ENCODE assay signal across 16 cellular contexts in genomic region chr9:37251452-37251851, GRCh38.
A peak's percentile ranks its signal among the peaks of the same experiment; 100 is the strongest.
DNase-seq lines count a peak whose midpoint lies in the region; ATAC-seq, FAIRE-seq and TF ChIP-seq lines count a peak whose summit lies in the region.
"Had no signal": no experiment of that assay in that cellular context is flagged by ENCODE, and none has a peak within 500 bp of the region (broad histone marks: within the 10 kb centered on the region; RNA-seq: fewer than 3 reads in every experiment).

No MANE protein-coding gene starts in this region.

- WGBS in mesendoderm (ENCODE audit: extremely low coverage, insufficient coverage, low lambda C conversion rate), result no CpG with 5 or more reads among the region's 6 CpGs
- WGBS in aorta, 2 donors, result 77 to 84% methylated on average over 6 of the region's 6 CpGs

- peak; percentile 28 for FAIRE-seq in GM19239 (lab: Jason Lieb, UNC)
- FAIRE-seq: K562 had no signal

- no peak overlapping the region for H2BK5ac ChIP-seq in mesendoderm (ENCODE audit: low read length)

- H3K4me1 Mint-ChIP-seq in natural killer cell, result peaks cover 10 to 30% of the 10 kb centered on the region in 2 donors
- H3K4me1 Mint-ChIP-seq: activated CD4-positive, alpha-beta T cell treated with anti-CD3 and anti-CD28 coated beads, Interleukin-2, amount 10 ng/mL, durations not matched to agents 24 days and 14 days had no signal

- H3K36me3 ChIP-seq in mesendoderm (ENCODE audit: control insufficient read depth, insufficient read depth, low read length) (no peaks in the 10 kb centered on the region), aorta (ENCODE audit: control insufficient read depth in 1 of 2, insufficient read depth in 2 of 2, low read length in 1 of 2) (no peaks in the 10 kb centered on the region)
- H3K36me3 ChIP-seq: gastrocnemius medialis, thoracic aorta had no signal

- H3K4me3 Mint-ChIP-seq in natural killer cell, result no peak overlapping the region
- H3K4me3 Mint-ChIP-seq: activated CD4-positive, alpha-beta T cell treated with anti-CD3 and anti-CD28 coated beads, Interleukin-2, amount 10 ng/mL, durations not matched to agents 24 days and 14 days had no signal

- H2BK120ac ChIP-seq in mesendoderm (ENCODE audit: low read depth, low read length), result no peak overlapping the region

- H4K5ac ChIP-seq in mesendoderm (ENCODE audit: low read length), result no peak overlapping the region

- H3K9me3 Mint-ChIP-seq in natural killer cell, result no peaks in the 10 kb centered on the region

- intact Hi-C loops in natural killer cell (cut with micrococcal nuclease) (no loop called here), aorta (cut with DNase I) (no loop called here)

- no peaks in the 10 kb centered on the region for H3K79me2 ChIP-seq in mesendoderm (ENCODE audit: control insufficient read depth, insufficient read depth, low read length)

- no peak overlapping the region for H3K4me2 ChIP-seq in mesendoderm (ENCODE audit: low read length)

- peak overlapping the region; percentile 68 for H3K18ac ChIP-seq in mesendoderm (ENCODE audit: low read length)

- DNase-seq in GM19239 (ENCODE audit: insufficient read length, low spot score) (no peak), NCI-H2227 treated with DMSO at 0.1 percent for 48 hours (lab: John Stamatoyannopoulos, UW) (peak; percentile 7), mesendoderm (peak; percentile 78), NCI-H226 (no peak), natural killer cell (no peak), aorta (no peak)
- DNase-seq: activated CD4-positive, alpha-beta T cell treated with anti-CD3 and anti-CD28 coated beads, Interleukin-2, amount 10 ng/mL, durations not matched to agents 24 days and 14 days; effector CD8-positive, alpha-beta T cell; gastrocnemius medialis; left cardiac atrium; NCI-H187; nucleus accumbens had no signal

- H3K27me3 Mint-ChIP-seq in natural killer cell (ENCODE audit: low read depth in 2 of 2), result no peaks in the 10 kb centered on the region
- H3K27me3 Mint-ChIP-seq: activated CD4-positive, alpha-beta T cell treated with anti-CD3 and anti-CD28 coated beads, Interleukin-2, amount 10 ng/mL, durations not matched to agents 24 days and 14 days had no signal

- no peak overlapping the region for H3K9ac ChIP-seq in mesendoderm (ENCODE audit: low read length)

- no peak overlapping the region for H3K4me3 ChIP-seq in mesendoderm (ENCODE audit: low read length)
- H3K4me3 ChIP-seq in aorta (ENCODE audit: low read length in 2 of 2), result no peak overlapping the region
- H3K4me3 ChIP-seq: gastrocnemius medialis, K562, thoracic aorta had no signal

- no peaks in the 10 kb centered on the region for H3K79me1 ChIP-seq in mesendoderm (ENCODE audit: low read length)

- no peaks in the 10 kb centered on the region for H3K36me3 Mint-ChIP-seq in natural killer cell

- H3K27ac ChIP-seq in mesendoderm (ENCODE audit: low read depth, low read length) (no peak overlapping the region), aorta (ENCODE audit: low read depth in 1 of 2, low read length in 2 of 2) (no peak overlapping the region)
- H3K27ac ChIP-seq: gastrocnemius medialis, thoracic aorta had no signal

- H3K9me3 ChIP-seq in aorta (ENCODE audit: control insufficient read depth, low read length), result no peaks in the 10 kb centered on the region
- H3K9me3 ChIP-seq: gastrocnemius medialis, thoracic aorta had no signal

- H3K56ac ChIP-seq in mesendoderm (ENCODE audit: low read length), result no peak overlapping the region

- no peak overlapping the region for H3K27ac Mint-ChIP-seq in natural killer cell
- H3K27ac Mint-ChIP-seq: activated CD4-positive, alpha-beta T cell treated with anti-CD3 and anti-CD28 coated beads, Interleukin-2, amount 10 ng/mL, durations not matched to agents 24 days and 14 days had no signal

- H2AK5ac ChIP-seq in mesendoderm (ENCODE audit: low read length), result no peak overlapping the region

- no peaks in the 10 kb centered on the region for H3K27me3 ChIP-seq in mesendoderm (ENCODE audit: insufficient read depth, low read length, poor library complexity)
- H3K27me3 ChIP-seq in aorta (ENCODE audit: control insufficient read depth in 1 of 2, insufficient read depth in 2 of 2, low read length in 1 of 2), result no peaks in the 10 kb centered on the region
- H3K27me3 ChIP-seq: gastrocnemius medialis had no signal

- ATAC-seq in HG03060 (IDR thresholded peaks at IDR 0.05; ENCODE audit: low read depth, unreplicated experiment), result peak; percentile 56
- ATAC-seq in natural killer cell, result no peak
- no peak for ATAC-seq in SK-N-SH treated with all-trans-retinoic acid at 6 μM for 48 hours
- ATAC-seq in aorta (ENCODE audit: low FRiP score), result no peak
- ATAC-seq: gastrocnemius medialis, K562, left cardiac atrium had no signal

- H2BK15ac ChIP-seq in mesendoderm (replicated peaks; ENCODE audit: low read depth), result no peak overlapping the region

- peak overlapping the region; percentile 36 for H3K4ac ChIP-seq in mesendoderm (ENCODE audit: low read depth, low read length)

- no peak for TF ChIP-seq CTCF in natural killer cell (IDR thresholded peaks at IDR 0.05)

- H3K4me1 ChIP-seq in mesendoderm (ENCODE audit: control insufficient read depth, low read depth, low read length), result no peaks in the 10 kb centered on the region
- no peaks in the 10 kb centered on the region for H3K4me1 ChIP-seq in aorta (ENCODE audit: control insufficient read depth in 1 of 2, insufficient read depth in 2 of 2, low read length in 2 of 2)
- H3K4me1 ChIP-seq: gastrocnemius medialis had no signal

- H4K8ac ChIP-seq in mesendoderm (ENCODE audit: low read depth, low read length), result peak overlapping the region; percentile 13

- no peak overlapping the region for H3K23ac ChIP-seq in mesendoderm (ENCODE audit: low read length)

TF ChIP-seq in SK-N-SH treated with all-trans-retinoic acid at 6 μM for 48 hours, 23 proteins besides CTCF, POLR2A, EP300 and RAD21:
- no peak for TF ChIP-seq PPARA (CRISPR knock-in tag; IDR thresholded peaks at IDR 0.05; ENCODE audit: borderline replicate concordance)
- TF ChIP-seq CSDC2 (CRISPR knock-in tag; IDR thresholded peaks at IDR 0.05), result no peak
- no peak for TF ChIP-seq OSR1 (CRISPR knock-in tag; IDR thresholded peaks at IDR 0.05)
- no peak for TF ChIP-seq ZC3H10 (CRISPR knock-in tag; IDR thresholded peaks at IDR 0.05)
- TF ChIP-seq RARB (CRISPR knock-in tag; IDR thresholded peaks at IDR 0.05), result no peak
- no peak for TF ChIP-seq CREB5 (CRISPR knock-in tag; IDR thresholded peaks at IDR 0.05; ENCODE audit: low read depth)
TF ChIP-seq in SK-N-SH treated with all-trans-retinoic acid at 6 μM for 48 hours: peak in this region for 0.

Comparison
In these comparisons a context has a peak if more than half of its experiments do, and no peak if none do; other contexts are left out.
1. DNase-seq: peak in NCI-H2227 treated with DMSO at 0.1 percent for 48 hours (single experiment) and mesendoderm (single experiment); none in GM19239 (single experiment), NCI-H226 (single experiment), natural killer cell (single experiment) and aorta (0 of 2).